ENCODE assay signal across 20 cellular contexts in genomic region chr4:12138478-12138877, GRCh38.
"Had no signal": no experiment of that assay in that cellular context is flagged by ENCODE, and none has a peak within 500 bp of the region (broad histone marks: within the 10 kb centered on the region; RNA-seq: fewer than 3 reads in every experiment).

No MANE protein-coding gene starts in this region.

- DNase-seq: cortex of kidney; dorsolateral prefrontal cortex; effector CD8-positive, alpha-beta T cell; foreskin melanocyte; kidney; left cardiac atrium; left ventricle myocardium inferior; naive thymus-derived CD4-positive, alpha-beta T cell; nephron progenitor cell; psoas muscle; retina; right lobe of liver; stimulated activated CD4-positive, alpha-beta T cell treated with anti-CD3 and anti-CD28 coated beads, Interleukin-4, amount 100 ng/mL, for 1 hour; stimulated activated CD8-positive, alpha-beta memory T cell treated with anti-CD3 and anti-CD28 coated beads, Interleukin-4, amount 100 ng/mL, for 48 hours; testis; upper lobe of right lung had no signal

- H3K9me3 ChIP-seq: right lobe of liver, testis, vagina had no signal

- H3K36me3 ChIP-seq: left ventricle myocardium inferior, right lobe of liver, tibial nerve, upper lobe of right lung, vagina had no signal

- ATAC-seq: left cardiac atrium; naive thymus-derived CD4-positive, alpha-beta T cell; psoas muscle; right lobe of liver; stimulated activated effector memory CD8-positive, alpha-beta T cell treated with anti-CD3 and anti-CD28 coated beads, Interleukin-12 subunit alpha, Interleukin-12 subunit beta, amount 100 ng/mL, for 72 hours; upper lobe of right lung had no signal

- H3K27ac ChIP-seq: dorsolateral prefrontal cortex, left ventricle myocardium inferior, psoas muscle, right lobe of liver, testis, tibial nerve, upper lobe of right lung, vagina had no signal

- H3K27me3 ChIP-seq: dorsolateral prefrontal cortex, right lobe of liver, testis, tibial nerve, upper lobe of right lung, vagina had no signal

- H3K4me3 ChIP-seq: dorsolateral prefrontal cortex, left ventricle myocardium inferior, lung, psoas muscle, right lobe of liver, testis, tibial nerve, upper lobe of right lung, vagina had no signal

- H3K4me1 ChIP-seq: left ventricle myocardium inferior, psoas muscle, right lobe of liver, testis, tibial nerve, upper lobe of right lung, vagina had no signal
